Comparison of ENCODE assay signal across 25 cellular contexts in genomic region chr9:116692619-116693018, GRCh38. TPM values are rescaled to one million over a fixed set of nuclear protein-coding genes. Genes with fewer than 3 reads are reported as not detected.
DNase-seq lines count a peak whose midpoint lies in the region; ATAC-seq, FAIRE-seq and TF ChIP-seq lines count a peak whose summit lies in the region.
"Had no signal": no experiment of that assay in that cellular context is flagged by ENCODE, and none has a peak within 500 bp of the region (broad histone marks: within the 10 kb centered on the region; RNA-seq: fewer than 3 reads in every experiment).

No MANE protein-coding gene starts in this region.

- no peaks in the 10 kb centered on the region for H3K36me3 ChIP-seq in astrocyte (ENCODE audit: insufficient read depth, low read length)
- H3K36me3 ChIP-seq in osteoblast (ENCODE audit: insufficient read depth, low read length) = peaks cover 6% of the 10 kb centered on the region
- H3K36me3 ChIP-seq: prostate gland, vagina had no signal

- H3K4me3 ChIP-seq in astrocyte (ENCODE audit: insufficient read depth, low read depth, low read length) = no peak overlapping the region
- no peak overlapping the region for H3K4me3 ChIP-seq in osteoblast (ENCODE audit: insufficient read depth, low read length)
- H3K4me3 ChIP-seq: esophagus squamous epithelium, prostate gland, SJCRH30, spleen, vagina had no signal

- H3K9ac ChIP-seq in astrocyte (ENCODE audit: low read length) = peak overlapping the region; percentile 19
- H3K9ac ChIP-seq: KMS-11 had no signal

- H3K36me3 Mint-ChIP-seq in astrocyte (ENCODE audit: low read depth, unreplicated experiment) = peaks cover 4% of the 10 kb centered on the region

- peak; percentile 29 for ATAC-seq in GM18868 (IDR thresholded peaks at IDR 0.05; ENCODE audit: unreplicated experiment)
- ATAC-seq in HG02885 (IDR thresholded peaks at IDR 0.05; ENCODE audit: poor library complexity, unreplicated experiment) = peak; percentile 34
- ATAC-seq: activated CD8-positive, alpha-beta memory T cell treated with anti-CD3 and anti-CD28 coated beads, Interleukin-2, amount 10 ng/mL, durations not matched to agents 7 days and 5 days had no signal

- TF ChIP-seq CTCF in astrocyte (IDR thresholded peaks at IDR 0.05; ENCODE audit: insufficient read depth, low read depth, low read length) = no peak
- TF ChIP-seq CTCF in osteoblast (IDR thresholded peaks at IDR 0.05; ENCODE audit: extremely low read depth, low read depth, low read length) = no peak

- H3K9me3 ChIP-seq in astrocyte (ENCODE audit: insufficient read depth, low read depth, low read length) (no peaks in the 10 kb centered on the region), osteoblast (ENCODE audit: low read depth, low read length) (no peaks in the 10 kb centered on the region)
- H3K9me3 ChIP-seq: esophagus squamous epithelium, prostate gland, SJCRH30, spleen, vagina had no signal

- H3K4me2 ChIP-seq in astrocyte (ENCODE audit: low read length) (peak overlapping the region; percentile 13), osteoblast (ENCODE audit: insufficient read depth, low read length) (peak overlapping the region; percentile 4)
- H3K4me2 ChIP-seq: KMS-11 had no signal

- H2AFZ ChIP-seq in astrocyte (ENCODE audit: low read depth, low read length) (no peak overlapping the region), osteoblast (ENCODE audit: low read length) (no peak overlapping the region)

- no peak for FAIRE-seq in astrocyte (lab: Jason Lieb, UNC)
- FAIRE-seq: GM12892 had no signal

- H3K4me3 Mint-ChIP-seq in astrocyte (ENCODE audit: unreplicated experiment) = no peak overlapping the region
- H3K4me3 Mint-ChIP-seq: activated CD8-positive, alpha-beta memory T cell treated with anti-CD3 and anti-CD28 coated beads, Interleukin-2, amount 10 ng/mL, durations not matched to agents 7 days and 5 days had no signal

- peaks cover 56% of the 10 kb centered on the region for H3K4me1 Mint-ChIP-seq in astrocyte (ENCODE audit: low read depth, unreplicated experiment)

- no peak overlapping the region for H3K27ac Mint-ChIP-seq in astrocyte (ENCODE audit: unreplicated experiment)
- H3K27ac Mint-ChIP-seq: activated CD8-positive, alpha-beta memory T cell treated with anti-CD3 and anti-CD28 coated beads, Interleukin-2, amount 10 ng/mL, durations not matched to agents 7 days and 5 days had no signal

- no peaks in the 10 kb centered on the region for H3K9me3 Mint-ChIP-seq in astrocyte (ENCODE audit: unreplicated experiment)

- H3K79me2 ChIP-seq in astrocyte (ENCODE audit: insufficient read depth, low read length) (peaks cover 88% of the 10 kb centered on the region), osteoblast (ENCODE audit: insufficient read depth, low read length) (peaks cover 89% of the 10 kb centered on the region)

- H3K27me3 Mint-ChIP-seq in astrocyte (ENCODE audit: low read depth, unreplicated experiment) = no peaks in the 10 kb centered on the region
- H3K27me3 Mint-ChIP-seq: activated CD8-positive, alpha-beta memory T cell treated with anti-CD3 and anti-CD28 coated beads, Interleukin-2, amount 10 ng/mL, durations not matched to agents 7 days and 5 days had no signal

- peaks cover 63% of the 10 kb centered on the region for H4K20me1 ChIP-seq in astrocyte (ENCODE audit: insufficient read depth, low read length)
- peaks cover 58% of the 10 kb centered on the region for H4K20me1 ChIP-seq in osteoblast (ENCODE audit: insufficient read depth, low read length)

- DNase-seq in astrocyte (ENCODE audit: low read depth) = no peak
- DNase-seq in osteoblast (ENCODE audit: insufficient read length, low spot score, missing footprints) = no peak
- no peak for DNase-seq in COLO668 (lab: John Stamatoyannopoulos, UW; ENCODE audit: unreplicated experiment)
- DNase-seq in EL = no peak
- no peak for DNase-seq in activated effector memory CD4-positive, alpha-beta T cell treated with anti-CD3 and anti-CD28 coated beads, Interleukin-2, amount 50 U/mL, for 16 hours
- DNase-seq: activated CD8-positive, alpha-beta memory T cell treated with anti-CD3 and anti-CD28 coated beads, Interleukin-2, amount 10 ng/mL, durations not matched to agents 7 days and 5 days; activated gamma-delta T cell; amniotic stem cell; cerebellar nuclear complex; effector CD8-positive, alpha-beta T cell; esophagus squamous epithelium; GF-D8; GOT3; head of caudate nucleus; NCI-H1105; NCI-H526; SJCRH30; spleen; substantia nigra had no signal

- H3K27ac ChIP-seq in astrocyte (ENCODE audit: low read depth, low read length) = peak overlapping the region; percentile 53
- peak overlapping the region; percentile 86 for H3K27ac ChIP-seq in osteoblast (ENCODE audit: low read depth, low read length)
- H3K27ac ChIP-seq: esophagus squamous epithelium, KMS-11, prostate gland, SJCRH30, spleen, vagina had no signal

- H3K4me1 ChIP-seq in astrocyte (ENCODE audit: insufficient read depth, low read length) = peaks cover 40% of the 10 kb centered on the region
- H3K4me1 ChIP-seq in osteoblast (ENCODE audit: insufficient read depth, low read length) = peaks cover 50% of the 10 kb centered on the region
- H3K4me1 ChIP-seq: prostate gland, SJCRH30 had no signal

- no peaks in the 10 kb centered on the region for H3K27me3 ChIP-seq in astrocyte (ENCODE audit: insufficient read depth, low read length)
- H3K27me3 ChIP-seq in osteoblast (ENCODE audit: insufficient read depth, low read length) = no peaks in the 10 kb centered on the region
- H3K27me3 ChIP-seq: esophagus squamous epithelium, SJCRH30, spleen, vagina had no signal

RNA-seq across cellular contexts. Expression of gene TRIM32, which starts 5.5 kb away (rescaled TPM):
- total RNA-seq in astrocyte = 33.7 and 37.1 TPM in 2 replicates
- 30.4 and 34.7 TPM in 2 replicates for total RNA-seq in osteoblast
